ENCODE assay signal across 10 cellular contexts in genomic region chr14:61866932-61867920, GRCh38. TPM values are rescaled to one million over a fixed set of nuclear protein-coding genes. Genes with fewer than 3 reads are reported as not detected.
DNase-seq lines count a peak whose midpoint lies in the region; ATAC-seq and TF ChIP-seq lines count a peak whose summit lies in the region.
"Had no signal": no experiment of that assay in that cellular context is flagged by ENCODE, and none has a peak within 500 bp of the region (broad histone marks: within the 10 kb centered on the region; RNA-seq: fewer than 3 reads in every experiment).

No MANE protein-coding gene starts in this region.

- no peaks in the 10 kb centered on the region for H3K27me3 Mint-ChIP-seq in endodermal cell (ENCODE audit: insufficient read depth)

- no peaks in the 10 kb centered on the region for H3K27me3 ChIP-seq in endodermal cell (ENCODE audit: control insufficient read depth, insufficient read depth, low read length, poor library complexity, severe bottlenecking)

- WGBS in endodermal cell (ENCODE audit: insufficient coverage in 1 of 2, insufficient read length in 1 of 2), 2 experiments: 88 to 89% methylated on average over 3 to 5 of the region's 6 CpGs

- H3K36me3 ChIP-seq in endodermal cell (ENCODE audit: control insufficient read depth, insufficient read depth, low read length): no peaks in the 10 kb centered on the region

- peaks cover 11% of the 10 kb centered on the region for H3K9me3 ChIP-seq in endodermal cell (ENCODE audit: control insufficient read depth, low read length)

- peaks cover 9% of the 10 kb centered on the region for H3K9me3 Mint-ChIP-seq in endodermal cell

- no peak overlapping the region for H3K4me3 Mint-ChIP-seq in endodermal cell
- H3K4me3 Mint-ChIP-seq: stimulated activated effector memory CD8-positive, alpha-beta T cell treated with anti-CD3 and anti-CD28 coated beads, Interleukin-12 subunit alpha, Interleukin-12 subunit beta, amount 100 ng/mL, for 72 hours had no signal

- no peaks in the 10 kb centered on the region for H3K4me1 ChIP-seq in endodermal cell (ENCODE audit: control insufficient read depth, insufficient read depth, low read length)

- H3K27ac ChIP-seq in endodermal cell (ENCODE audit: low read depth, low read length): no peak overlapping the region

- H3K27ac Mint-ChIP-seq in endodermal cell: no peak overlapping the region
- H3K27ac Mint-ChIP-seq: stimulated activated effector memory CD8-positive, alpha-beta T cell treated with anti-CD3 and anti-CD28 coated beads, Interleukin-12 subunit alpha, Interleukin-12 subunit beta, amount 100 ng/mL, for 72 hours had no signal

- no peak overlapping the region for H3K9ac ChIP-seq in endodermal cell (ENCODE audit: extremely low read depth, low read length, poor library complexity, severe bottlenecking)

- peak; percentile 97 for ATAC-seq in GM21360 (IDR thresholded peaks at IDR 0.05; ENCODE audit: unreplicated experiment)
- ATAC-seq in HG03159 (IDR thresholded peaks at IDR 0.05; ENCODE audit: unreplicated experiment): peak; percentile 97
- ATAC-seq: stimulated activated effector memory CD8-positive, alpha-beta T cell treated with anti-CD3 and anti-CD28 coated beads, Interleukin-12 subunit alpha, Interleukin-12 subunit beta, amount 100 ng/mL, for 72 hours had no signal

- no peaks in the 10 kb centered on the region for H3K36me3 Mint-ChIP-seq in endodermal cell (ENCODE audit: low read depth)
- H3K36me3 Mint-ChIP-seq: stimulated activated effector memory CD8-positive, alpha-beta T cell treated with anti-CD3 and anti-CD28 coated beads, Interleukin-12 subunit alpha, Interleukin-12 subunit beta, amount 100 ng/mL, for 72 hours had no signal

- DNase-seq in GM12865 (ENCODE audit: low read depth) (peak; percentile 80), RPMI8226 (peak; percentile 52), NCI-H1436 (lab: John Stamatoyannopoulos, UW) (no peak), endodermal cell (no peak), NCI-H1417 (lab: John Stamatoyannopoulos, UW) (no peak)
- no peak for DNase-seq in stimulated activated naive CD4-positive, alpha-beta T cell treated with Interleukin-2 at 50 U/mL for 16 hours (lab: John Stamatoyannopoulos, UW)
- DNase-seq: hypothalamus had no signal

- H3K4me1 Mint-ChIP-seq in endodermal cell: no peaks in the 10 kb centered on the region
- H3K4me1 Mint-ChIP-seq: stimulated activated effector memory CD8-positive, alpha-beta T cell treated with anti-CD3 and anti-CD28 coated beads, Interleukin-12 subunit alpha, Interleukin-12 subunit beta, amount 100 ng/mL, for 72 hours had no signal

- TF ChIP-seq CTCF in GM12865 (IDR thresholded peaks at IDR 0.05; ENCODE audit: insufficient read depth, low read depth, low read length, missing control alignments) (no peak), endodermal cell (conservative IDR thresholded peaks at IDR 0.05) (no peak)

- H3K4me3 ChIP-seq in GM12865 (ENCODE audit: low read depth, low read length) (no peak overlapping the region), endodermal cell (ENCODE audit: low read length) (no peak overlapping the region)

RNA-seq across cellular contexts. Expression of gene SYT16, which starts 54.7 kb away (rescaled TPM):
- under 1 TPM; 0.53 to 1.00 TPM for total RNA-seq in endodermal cell
- polyA plus RNA-seq in endodermal cell (2013, experiment 1 of 2): 0.39 TPM
- polyA plus RNA-seq in endodermal cell (2013, experiment 2 of 2): 0.46 TPM

Comparison
In these comparisons a context has a peak if more than half of its experiments do, and no peak if none do; other contexts are left out.
1. DNase-seq: peak in GM12865 (single experiment) and RPMI8226 (single experiment); none in NCI-H1436 (single experiment), stimulated activated naive CD4-positive, alpha-beta T cell treated with Interleukin-2 at 50 U/mL for 16 hours (single experiment), endodermal cell (single experiment) and NCI-H1417 (0 of 3).